In the genomic region with DNA sequence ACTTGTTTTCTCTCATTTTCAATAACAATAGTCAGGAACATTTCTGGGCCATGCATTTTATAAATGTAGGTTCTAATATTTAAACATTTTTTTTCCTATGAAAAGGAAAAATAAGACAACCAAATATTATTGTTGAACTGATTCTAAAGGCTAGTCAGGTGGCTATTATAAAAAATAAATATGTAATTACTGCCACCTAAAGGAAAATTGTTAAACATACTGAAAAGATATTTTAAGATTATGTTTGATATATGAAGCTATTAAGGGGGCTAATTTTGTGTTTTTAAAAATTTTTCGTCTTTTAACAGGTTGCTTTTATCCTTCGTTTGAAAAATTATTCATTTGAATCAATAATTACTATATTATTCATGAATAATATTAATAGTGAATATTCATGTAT, we compare ENCODE assay signal across 13 cellular contexts.
DNase-seq lines count a peak whose midpoint lies in the region; ATAC-seq, FAIRE-seq and TF ChIP-seq lines count a peak whose summit lies in the region.
"Had no signal": no experiment of that assay in that cellular context is flagged by ENCODE, and none has a peak within 500 bp of the region (broad histone marks: within the 10 kb centered on the region; RNA-seq: fewer than 3 reads in every experiment).

No MANE protein-coding gene starts in this region.

- peaks cover 0 to 2% (median 0%) of the 10 kb centered on the region in 7 donors for H3K9me3 Mint-ChIP-seq in CD14-positive monocyte
- H3K9me3 Mint-ChIP-seq in endothelial cell (ENCODE audit: unreplicated experiment): no peaks in the 10 kb centered on the region
- H3K9me3 Mint-ChIP-seq: activated CD4-positive, alpha-beta memory T cell treated with anti-CD3 and anti-CD28 coated beads for 36 hours had no signal

- H3K4me2 ChIP-seq in HepG2 (ENCODE audit: low read depth, low read length): no peak overlapping the region

- no peak overlapping the region for H3K4me3 ChIP-seq in HepG2 (replicated peaks in 1 of 3; ENCODE audit: insufficient read depth in 1 of 3, low read depth in 2 of 3, low read length in 3 of 3)
- H3K4me3 ChIP-seq: HAP-1, transverse colon had no signal

- no peak overlapping the region for H3K4me3 Mint-ChIP-seq in CD14-positive monocyte
- no peak overlapping the region for H3K4me3 Mint-ChIP-seq in endothelial cell (ENCODE audit: unreplicated experiment)
- H3K4me3 Mint-ChIP-seq: activated CD4-positive, alpha-beta memory T cell treated with anti-CD3 and anti-CD28 coated beads for 36 hours had no signal

- H3K4me1 Mint-ChIP-seq in CD14-positive monocyte: peaks cover 5% of the 10 kb centered on the region
- H3K4me1 Mint-ChIP-seq in endothelial cell (ENCODE audit: unreplicated experiment): peaks cover 14% of the 10 kb centered on the region

- TF ChIP-seq EP300 in HepG2 (IDR thresholded peaks at IDR 0.05; ENCODE audit: low read depth in 2 of 2, low read length in 2 of 2): no peak
- no peak for TF ChIP-seq EP300 in HepG2 (CRISPR knock-in tag; IDR thresholded peaks at IDR 0.05; ENCODE audit: borderline replicate concordance)

- no TSS peak for BruUV-seq in HepG2 (replicated peaks; lab: Mats Ljungman, UMichigan)

- CTCF ChIA-PET in HepG2 (lab: Yijun Ruan, JAX; ENCODE audit: low intra/inter-chr PET ratio, low total read pairs): interaction anchor here (1.5 kb wide), 1 partner anchor 166 kb away, joined by 9 read pairs; no protein-coding TSS in a partner anchor

- TF ChIP-seq RAD21 in HepG2 (CRISPR knock-in tag; IDR thresholded peaks at IDR 0.05): no peak

- H3K27ac Mint-ChIP-seq in CD14-positive monocyte (no peak overlapping the region), endothelial cell (ENCODE audit: unreplicated experiment) (no peak overlapping the region)
- H3K27ac Mint-ChIP-seq: activated CD4-positive, alpha-beta memory T cell treated with anti-CD3 and anti-CD28 coated beads for 36 hours; progenitor cell of endocrine pancreas had no signal

- no peak overlapping the region for H3K27ac ChIP-seq in HepG2 (ENCODE audit: extremely low read length, insufficient read depth, low read length)
- H3K27ac ChIP-seq: transverse colon had no signal

- H3K79me2 ChIP-seq in HepG2 (ENCODE audit: insufficient read depth, low read length): no peaks in the 10 kb centered on the region

- no peak overlapping the region for H2AFZ ChIP-seq in HepG2 (ENCODE audit: low read length)

- H3K27me3 ChIP-seq in HepG2 (ENCODE audit: control insufficient read depth in 1 of 2, insufficient read depth in 2 of 2, low read length in 2 of 2): no peaks in the 10 kb centered on the region
- H3K27me3 ChIP-seq: transverse colon had no signal

- H3K36me3 ChIP-seq in HepG2 (replicated peaks in 1 of 2; ENCODE audit: control insufficient read depth in 1 of 2, insufficient read depth in 2 of 2, low read length in 2 of 2): no peaks in the 10 kb centered on the region
- H3K36me3 ChIP-seq: HAP-1, transverse colon had no signal

- 20% methylated on average over 2 of the region's 2 CpGs for WGBS in HepG2 (ENCODE audit: low lambda C conversion rate)

- TF ChIP-seq CTCF in CD14-positive monocyte (IDR thresholded peaks at IDR 0.05) (peak; percentile 29), HepG2 (CRISPR knock-in tag; IDR thresholded peaks at IDR 0.05) (no peak), endothelial cell (IDR thresholded peaks at IDR 0.05; ENCODE audit: unreplicated experiment) (no peak)

- H3K27me3 Mint-ChIP-seq in CD14-positive monocyte (ENCODE audit: low read depth in 3 of 3) (peaks cover 0 to 4% (median 0%) of the 10 kb centered on the region in 3 donors), endothelial cell (ENCODE audit: unreplicated experiment) (peaks cover 6% of the 10 kb centered on the region)

- in situ Hi-C loops in HepG2 (cut with HindIII; ENCODE audit: extremely low pct_ligation_motif_present, low pct_unique_long_range_greater_than_20kb): no loop called here

- no peaks in the 10 kb centered on the region for H3K9me3 ChIP-seq in HepG2 (ENCODE audit: low read length)
- H3K9me3 ChIP-seq: HAP-1, transverse colon had no signal

- intact Hi-C loops in CD14-positive monocyte (cut with micrococcal nuclease) (no loop called here), HepG2 (cut with micrococcal nuclease; ENCODE audit: unreplicated experiment) (loop anchor here (2.0 kb wide), 1 partner anchor 167 kb away; no protein-coding TSS in a partner anchor), posterior cingulate gyrus (cut with DNase I) (loop anchor here (1.0 to 10.0 kb wide), 2 partner anchors 166 to 273 kb away; a partner anchor contains a TSS)

- H3K36me3 Mint-ChIP-seq in CD14-positive monocyte (no peaks in the 10 kb centered on the region), endothelial cell (ENCODE audit: low read depth, unreplicated experiment) (peaks cover 5% of the 10 kb centered on the region)
- H3K36me3 Mint-ChIP-seq: activated CD4-positive, alpha-beta memory T cell treated with anti-CD3 and anti-CD28 coated beads for 36 hours had no signal

- no peak for DNase-seq in CD14-positive monocyte (ENCODE audit: low spot score)
- DNase-seq in HTR-8/SVneo (ENCODE audit: insufficient read length, low spot score): peak; percentile 26
- DNase-seq in HepG2 (ENCODE audit: low spot score): no peak
- DNase-seq in Ammon's horn (ENCODE audit: low spot score): no peak
- DNase-seq in endothelial cell (ENCODE audit: low spot score): no peak
- no peak for DNase-seq in activated T-cell treated with anti-CD3 and anti-CD28 coated beads for 4 hours
- no peak for DNase-seq in posterior cingulate gyrus
- DNase-seq: activated CD4-positive, alpha-beta memory T cell treated with anti-CD3 and anti-CD28 coated beads for 36 hours; NCI-H187 treated with DMSO at 0.1 percent for 48 hours; transverse colon had no signal

- no peak for ATAC-seq in HepG2

- TF ChIP-seq POLR2A in HepG2 (IDR thresholded peaks at IDR 0.05; ENCODE audit: insufficient read depth in 1 of 2, low read depth in 2 of 2, low read length in 2 of 2): no peak

- H3K9ac ChIP-seq in HepG2 (ENCODE audit: insufficient read depth, low read depth, low read length): no peak overlapping the region

- H4K20me1 ChIP-seq in HepG2 (ENCODE audit: insufficient read depth, low read length): no peaks in the 10 kb centered on the region

- FAIRE-seq in HTR-8/SVneo (lab: Jason Lieb, UNC): no peak
- peak; percentile 74 for FAIRE-seq in TTC549 (lab: Jason Lieb, UNC)
- no peak for FAIRE-seq in HepG2 (lab: Jason Lieb, UNC)

- H3K4me1 ChIP-seq in HepG2 (ENCODE audit: insufficient read depth, low read length): peaks cover 12% of the 10 kb centered on the region

- POLR2A ChIA-PET in HepG2 (lab: Yijun Ruan, JAX): no interaction called here

TF ChIP-seq in HepG2, 621 proteins besides CTCF, POLR2A, EP300 and RAD21:
- TF ChIP-seq RFX5 (IDR thresholded peaks at IDR 0.05; ENCODE audit: low read depth, low read length): no peak
- no peak for TF ChIP-seq ZNF761 (CRISPR knock-in tag; conservative IDR thresholded peaks at IDR 0.05)
- TF ChIP-seq RBM39 (IDR thresholded peaks at IDR 0.05; ENCODE audit: low read depth, low read length, poor library complexity, severe bottlenecking): no peak
- TF ChIP-seq STAG1 (CRISPR knock-in tag; IDR thresholded peaks at IDR 0.05): peak; percentile 31

Comparison
In these comparisons a context has a peak if more than half of its experiments do, and no peak if none do; other contexts are left out.
1. intact Hi-C loops: an anchor here in HepG2 (2.0 kb wide) and posterior cingulate gyrus (1.0 to 10.0 kb wide); none called in CD14-positive monocyte.